In the genomic region with DNA sequence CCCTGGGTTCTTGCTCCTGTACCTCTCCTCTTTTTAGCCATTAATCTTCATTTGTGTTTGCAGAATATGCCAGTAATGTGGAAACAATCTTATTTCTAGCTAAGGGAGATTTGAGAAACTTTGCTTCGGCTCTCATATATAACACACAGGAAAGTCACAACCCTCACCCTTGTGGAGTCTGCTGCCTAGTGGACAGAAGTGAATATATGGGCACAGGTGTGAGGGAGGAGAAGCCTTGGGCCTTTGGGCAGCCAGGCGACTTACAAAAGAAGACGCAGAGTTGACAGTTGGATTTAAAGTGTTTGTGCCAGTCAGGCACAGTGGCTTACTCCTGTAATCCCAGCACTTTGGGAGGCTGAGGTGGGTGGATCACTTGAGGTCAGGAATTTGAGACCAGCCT, we compare ENCODE assay signal across 23 cellular contexts.
DNase-seq lines count a peak whose midpoint lies in the region; ATAC-seq, FAIRE-seq and TF ChIP-seq lines count a peak whose summit lies in the region.
"Had no signal": no experiment of that assay in that cellular context is flagged by ENCODE, and none has a peak within 500 bp of the region (broad histone marks: within the 10 kb centered on the region; RNA-seq: fewer than 3 reads in every experiment).

No MANE protein-coding gene starts in this region.

- H3K27me3 Mint-ChIP-seq in activated T-helper 1 cell treated with anti-CD3 and anti-CD28 coated beads, Interleukin-12 subunit alpha, Interleukin-12 subunit beta, Interleukin-2, Interleukin-4 antibody, amounts not matched to agents 30 ng/mL and 10 ng/mL and 1 ng/mL, durations not matched to agents 14 hours and 24 hours and 36 hours (ENCODE audit: insufficient read depth): peaks cover 2% of the 10 kb centered on the region
- H3K27me3 Mint-ChIP-seq: CD4-positive, alpha-beta T cell; stimulated activated naive CD8-positive, alpha-beta T cell treated with anti-CD3 and anti-CD28 coated beads, Interleukin-15, amount 100 ng/mL, for 72 hours had no signal

- H3K27ac ChIP-seq in SJCRH30 (no peak overlapping the region), aorta (ENCODE audit: low read depth in 1 of 2, low read length in 2 of 2) (no peak overlapping the region)
- H3K27ac ChIP-seq: A549, upper lobe of right lung had no signal

- WGBS in aorta, 2 donors: 66 to 74% methylated on average over 3 of the region's 3 CpGs

- peaks cover 10% of the 10 kb centered on the region for H3K4me1 Mint-ChIP-seq in activated T-helper 1 cell treated with anti-CD3 and anti-CD28 coated beads, Interleukin-12 subunit alpha, Interleukin-12 subunit beta, Interleukin-2, Interleukin-4 antibody, amounts not matched to agents 30 ng/mL and 10 ng/mL and 1 ng/mL, durations not matched to agents 14 hours and 24 hours and 36 hours (ENCODE audit: low read depth)

- H3K4me1 ChIP-seq in SJCRH30 (no peaks in the 10 kb centered on the region), aorta (ENCODE audit: control insufficient read depth in 1 of 2, insufficient read depth in 2 of 2, low read length in 2 of 2) (peaks cover 0 to 7% of the 10 kb centered on the region in 2 donors)
- H3K4me1 ChIP-seq: A549, upper lobe of right lung had no signal

- DNase-seq in Right ventricle myocardium superior: no peak
- DNase-seq in Right ventricle myocardium inferior (ENCODE audit: missing footprints): no peak
- DNase-seq in SJCRH30: peak; percentile 55 to 70
- no peak for DNase-seq in left colon
- DNase-seq in D721Med (ENCODE audit: insufficient read length, low spot score): no peak
- no peak for DNase-seq in activated T-helper 1 cell treated with anti-CD3 and anti-CD28 coated beads, Interleukin-12 subunit alpha, Interleukin-12 subunit beta, Interleukin-2, Interleukin-4 antibody, amounts not matched to agents 30 ng/mL and 10 ng/mL and 1 ng/mL, durations not matched to agents 14 hours and 24 hours and 36 hours (ENCODE audit: low spot score)
- DNase-seq in NCI-H1436 treated with DMSO at 0.1 percent for 48 hours (lab: John Stamatoyannopoulos, UW): no peak
- no peak for DNase-seq in aorta
- DNase-seq: activated CD4-positive, alpha-beta T cell treated with anti-CD3 and anti-CD28 coated beads for 1 hour; activated gamma-delta T cell treated with Interleukin-2 at 50 U/mL for 16 hours; anterior cingulate cortex; CD4-positive, alpha-beta T cell; H7; mammary epithelial cell; NCI-H2081; NCI-H526 treated with DMSO at 0.1 percent for 48 hours; retina; stimulated activated CD4-positive, alpha-beta T cell treated with anti-CD3 and anti-CD28 coated beads, Interleukin-15, amount 100 ng/mL, for 24 hours; stimulated activated naive CD8-positive, alpha-beta T cell treated with anti-CD3 and anti-CD28 coated beads, Interleukin-15, amount 100 ng/mL, for 72 hours; upper lobe of right lung had no signal

- H3K9me3 ChIP-seq in SJCRH30 (replicated peaks): peaks cover 4% of the 10 kb centered on the region
- no peaks in the 10 kb centered on the region for H3K9me3 ChIP-seq in aorta (ENCODE audit: control insufficient read depth, low read length)
- H3K9me3 ChIP-seq: upper lobe of right lung had no signal

- H3K36me3 ChIP-seq in SJCRH30 (no peaks in the 10 kb centered on the region), aorta (ENCODE audit: control insufficient read depth in 1 of 2, insufficient read depth in 2 of 2, low read length in 1 of 2) (no peaks in the 10 kb centered on the region)
- H3K36me3 ChIP-seq: upper lobe of right lung had no signal

- H3K4me3 ChIP-seq in SJCRH30: no peak overlapping the region
- H3K4me3 ChIP-seq in aorta (ENCODE audit: low read length in 2 of 2): no peak overlapping the region
- H3K4me3 ChIP-seq: A549, upper lobe of right lung had no signal

- peaks cover 4% of the 10 kb centered on the region for H3K9me3 Mint-ChIP-seq in activated T-helper 1 cell treated with anti-CD3 and anti-CD28 coated beads, Interleukin-12 subunit alpha, Interleukin-12 subunit beta, Interleukin-2, Interleukin-4 antibody, amounts not matched to agents 30 ng/mL and 10 ng/mL and 1 ng/mL, durations not matched to agents 14 hours and 24 hours and 36 hours

- peaks cover 4% of the 10 kb centered on the region for H3K36me3 Mint-ChIP-seq in activated T-helper 1 cell treated with anti-CD3 and anti-CD28 coated beads, Interleukin-12 subunit alpha, Interleukin-12 subunit beta, Interleukin-2, Interleukin-4 antibody, amounts not matched to agents 30 ng/mL and 10 ng/mL and 1 ng/mL, durations not matched to agents 14 hours and 24 hours and 36 hours (ENCODE audit: low read depth)

- H3K4me3 Mint-ChIP-seq in activated T-helper 1 cell treated with anti-CD3 and anti-CD28 coated beads, Interleukin-12 subunit alpha, Interleukin-12 subunit beta, Interleukin-2, Interleukin-4 antibody, amounts not matched to agents 30 ng/mL and 10 ng/mL and 1 ng/mL, durations not matched to agents 14 hours and 24 hours and 36 hours: no peak overlapping the region
- H3K4me3 Mint-ChIP-seq: CD4-positive, alpha-beta T cell; neural crest cell; stimulated activated naive CD8-positive, alpha-beta T cell treated with anti-CD3 and anti-CD28 coated beads, Interleukin-15, amount 100 ng/mL, for 72 hours had no signal

- no peak overlapping the region for H3K27ac Mint-ChIP-seq in activated T-helper 1 cell treated with anti-CD3 and anti-CD28 coated beads, Interleukin-12 subunit alpha, Interleukin-12 subunit beta, Interleukin-2, Interleukin-4 antibody, amounts not matched to agents 30 ng/mL and 10 ng/mL and 1 ng/mL, durations not matched to agents 14 hours and 24 hours and 36 hours
- H3K27ac Mint-ChIP-seq: CD4-positive, alpha-beta T cell; stimulated activated naive CD8-positive, alpha-beta T cell treated with anti-CD3 and anti-CD28 coated beads, Interleukin-15, amount 100 ng/mL, for 72 hours had no signal

- ATAC-seq in Right ventricle myocardium superior (ENCODE audit: poor library complexity) (peak; percentile 61), Right ventricle myocardium inferior (no peak), left colon (peak; percentile 39), aorta (ENCODE audit: low FRiP score) (no peak)
- ATAC-seq: A549; stimulated activated naive CD8-positive, alpha-beta T cell treated with anti-CD3 and anti-CD28 coated beads, Interleukin-15, amount 100 ng/mL, for 72 hours; upper lobe of right lung had no signal

- TF ChIP-seq CTCF in D721Med (IDR thresholded peaks at IDR 0.05; ENCODE audit: insufficient read depth, missing control alignments): no peak

- H3K27me3 ChIP-seq in SJCRH30: no peaks in the 10 kb centered on the region
- H3K27me3 ChIP-seq in aorta (ENCODE audit: control insufficient read depth in 1 of 2, insufficient read depth in 2 of 2, low read length in 1 of 2): no peaks in the 10 kb centered on the region
- H3K27me3 ChIP-seq: upper lobe of right lung had no signal

- intact Hi-C loops in Right ventricle myocardium superior (cut with DNase I): no loop called here
- intact Hi-C loops in Right ventricle myocardium inferior (cut with DNase I): no loop called here
- intact Hi-C loops in left colon (cut with DNase I, micrococcal nuclease): loop anchor here in 1 of 2 donors (10.0 kb wide), 2 partner anchors 46 to 1006 kb away; no protein-coding TSS in a partner anchor
- intact Hi-C loops in activated T-helper 1 cell treated with anti-CD3 and anti-CD28 coated beads, Interleukin-12 subunit alpha, Interleukin-12 subunit beta, Interleukin-2, Interleukin-4 antibody, amounts not matched to agents 30 ng/mL and 10 ng/mL and 1 ng/mL, durations not matched to agents 14 hours and 24 hours and 36 hours (cut with micrococcal nuclease): no loop called here
- intact Hi-C loops in aorta (cut with DNase I): loop anchor here in 1 of 2 donors (10.0 kb wide), 1 partner anchor 56 kb away; no protein-coding TSS in a partner anchor

- no peak for FAIRE-seq in D721Med (lab: Jason Lieb, UNC)
- FAIRE-seq: A549, endothelial cell of umbilical vein had no signal

Comparison
In these comparisons a context has a peak if more than half of its experiments do, and no peak if none do; other contexts are left out.
1. ATAC-seq: peak in Right ventricle myocardium superior (single experiment) and left colon (single experiment); none in Right ventricle myocardium inferior (single experiment) and aorta (single experiment).
2. DNase-seq: peak in SJCRH30 (2 of 2); none in Right ventricle myocardium superior (single experiment), Right ventricle myocardium inferior (single experiment), left colon (0 of 2), D721Med (single experiment), activated T-helper 1 cell treated with anti-CD3 and anti-CD28 coated beads, Interleukin-12 subunit alpha, Interleukin-12 subunit beta, Interleukin-2, Interleukin-4 antibody, amounts not matched to agents 30 ng/mL and 10 ng/mL and 1 ng/mL, durations not matched to agents 14 hours and 24 hours and 36 hours (single experiment), NCI-H1436 treated with DMSO at 0.1 percent for 48 hours (single experiment) and aorta (0 of 2).